In genomic region chr3:124730129-124730919, GRCh38 we compare ENCODE assay signal across 8 cellular contexts. TPM values are rescaled to one million over a fixed set of nuclear protein-coding genes. Genes with fewer than 3 reads are reported as not detected.
DNase-seq lines count a peak whose midpoint lies in the region; ATAC-seq and TF ChIP-seq lines count a peak whose summit lies in the region.

Gene UMPS, plus strand, starts transcription at chr3:124730452. Its CDS starts 20 bp downstream, at chr3:124730472.

- H3K4me1 Mint-ChIP-seq in activated T-cell treated with anti-CD3 and anti-CD28 coated beads, Interleukin-2, amount 50 U/mL, for 4 hours (ENCODE audit: low read depth), result peaks cover 30% of the 10 kb centered on the region

- no peaks in the 10 kb centered on the region for H3K9me2 ChIP-seq in PC-9 (ENCODE audit: insufficient read depth)

- H3K27ac ChIP-seq in PC-9 (peak within 1 kb of the TSS; percentile 26; the same call in 1 of the 2 replicates), esophagus squamous epithelium (peak within 1 kb of the TSS; percentile 82 to 85 (median 83))

- TF ChIP-seq CTCF in PC-9 (conservative IDR thresholded peaks at IDR 0.05) (no peak), esophagus squamous epithelium (IDR thresholded peaks at IDR 0.05) (peak in 1 of 6 experiments; percentile 21)

- H3K4me1 ChIP-seq in PC-9 (replicated peaks; ENCODE audit: insufficient read depth) (peaks cover 22% of the 10 kb centered on the region), esophagus squamous epithelium (peaks cover 10 to 37% (median 20%) of the 10 kb centered on the region in 3 donors)

- no peaks in the 10 kb centered on the region for H3K27me3 ChIP-seq in PC-9 (ENCODE audit: insufficient read depth, low read depth)
- H3K27me3 ChIP-seq in esophagus squamous epithelium, result peaks cover 0 to 38% (median 0%) of the 10 kb centered on the region in 4 donors

- ATAC-seq in GM21619 (IDR thresholded peaks at IDR 0.05; ENCODE audit: unreplicated experiment), result peak; percentile 97
- ATAC-seq in activated T-cell treated with anti-CD3 and anti-CD28 coated beads, Interleukin-2, amount 50 U/mL, for 4 hours, result peak; percentile 98

- H3K4me2 ChIP-seq in PC-9, result peak within 1 kb of the TSS; percentile 82

- DNase-seq in DMS153 treated with DMSO at 0.1 percent for 48 hours (lab: John Stamatoyannopoulos, UW; ENCODE audit: unreplicated experiment) (peak; percentile 63), KBM-7 (peak; percentile 89), PC-9 (peak; percentile 62 to 87), esophagus squamous epithelium (lab: John Stamatoyannopoulos, UW) (peak; percentile 19), myocyte (ENCODE audit: low read depth) (peak; percentile 89)
- DNase-seq in activated T-cell treated with anti-CD3 and anti-CD28 coated beads, Interleukin-2, amount 50 U/mL, for 4 hours, result peak; percentile 92
- peak; percentile 83 to 92 for DNase-seq in stimulated activated CD8-positive, alpha-beta memory T cell treated with anti-CD3 and anti-CD28 coated beads, Interleukin-7, amount 100 ng/mL, for 48 hours (ENCODE audit: extremely low read depth in 1 of 2, low read depth in 1 of 2)

- H2AFZ ChIP-seq in PC-9, result peak within 1 kb of the TSS; percentile 95

- H3K27me3 Mint-ChIP-seq in activated T-cell treated with anti-CD3 and anti-CD28 coated beads, Interleukin-2, amount 50 U/mL, for 4 hours (ENCODE audit: low read depth), result peaks cover 15% of the 10 kb centered on the region

- H3K9me3 Mint-ChIP-seq in activated T-cell treated with anti-CD3 and anti-CD28 coated beads, Interleukin-2, amount 50 U/mL, for 4 hours, result no peaks in the 10 kb centered on the region

- 0 out of 2 replicates have a peak, but pooled peaks cover 5% of the 10 kb centered on the region for H3K36me3 ChIP-seq in PC-9 (ENCODE audit: low read depth)
- H3K36me3 ChIP-seq in esophagus squamous epithelium, result peaks cover 0 to 8% (median 0%) of the 10 kb centered on the region in 3 donors

- H3K9me3 ChIP-seq in PC-9 (ENCODE audit: insufficient read depth, low read depth), result no peaks in the 10 kb centered on the region
- no peaks in the 10 kb centered on the region for H3K9me3 ChIP-seq in esophagus squamous epithelium

- peaks cover 35% of the 10 kb centered on the region for H3K79me2 ChIP-seq in PC-9 (ENCODE audit: low read depth)

- peak within 1 kb of the TSS; percentile 100 for H3K4me3 Mint-ChIP-seq in activated T-cell treated with anti-CD3 and anti-CD28 coated beads, Interleukin-2, amount 50 U/mL, for 4 hours

- peak in 3 of 4 donors; percentile 42 to 71 (median 46) for TF ChIP-seq POLR2A in esophagus squamous epithelium (IDR thresholded peaks at IDR 0.05)

- peaks cover 7% of the 10 kb centered on the region for H3K36me3 Mint-ChIP-seq in activated T-cell treated with anti-CD3 and anti-CD28 coated beads, Interleukin-2, amount 50 U/mL, for 4 hours (ENCODE audit: insufficient read depth)

- 1 to 2% methylated on average over 24 to 43 of the region's 44 CpGs for WGBS in esophagus squamous epithelium, 2 donors

- no TSS peak for BruUV-seq in PC-9 (replicated peaks; lab: Mats Ljungman, UMichigan)

- H4K20me1 ChIP-seq in PC-9 (ENCODE audit: insufficient read depth), result peaks cover 10% of the 10 kb centered on the region

- CTCF ChIA-PET in PC-9 (lab: Charles Lee), result no interaction called here

- in situ Hi-C loops in KBM-7 (cut with MboI; ENCODE audit: low pct_unique_long_range_greater_than_20kb, low sequenced_read_pairs), result no loop called here

- H3K4me3 ChIP-seq in PC-9, result peak within 1 kb of the TSS; percentile 70
- H3K4me3 ChIP-seq in esophagus squamous epithelium, result peak within 1 kb of the TSS; percentile 65 to 83 (median 76)

- intact Hi-C loops in PC-9 (cut with micrococcal nuclease; ENCODE audit: unreplicated experiment) (no loop called here), esophagus squamous epithelium (cut with DNase I) (no loop called here)

- H3F3A ChIP-seq in PC-9 (ENCODE audit: insufficient read depth, low read depth), result no peaks in the 10 kb centered on the region

- POLR2A ChIA-PET in PC-9 (lab: Charles Lee; ENCODE audit: unreplicated experiment), result interaction anchor here (0.6 kb wide), 1 partner anchor 44 kb away, joined by 13 read pairs; no protein-coding TSS in a partner anchor

RNA-seq across cellular contexts. Expression of gene UMPS, which starts in this region (rescaled TPM):
- total RNA-seq in PC-9 (2021) (35.6 and 61.8 TPM in 2 replicates), esophagus squamous epithelium (10 to 100 TPM; 11.6 to 33.5 (median 29.2) TPM), myocyte (11.6 and 18.7 TPM in 2 replicates)
- total RNA-seq in activated T-cell treated with anti-CD3 and anti-CD28 coated beads, Interleukin-2, amount 50 U/mL, for 4 hours, result 10 to 100 TPM; 72.7 to 83.9 (median 75.5) TPM
- 19.9 TPM for polyA plus RNA-seq in myocyte (2012)

Comparison
In these comparisons a context has a peak if more than half of its experiments do, and no peak if none do; other contexts are left out.
1. Peak in every context shown above with its lines: DNase-seq, ATAC-seq, H3K4me3 ChIP-seq and H3K27ac ChIP-seq.
2. DNase-seq: peak in every context shown above with its lines; median percentile 92 in activated T-cell treated with anti-CD3 and anti-CD28 coated beads, Interleukin-2, amount 50 U/mL, for 4 hours; 89 in KBM-7; 89 in myocyte; 88 in stimulated activated CD8-positive, alpha-beta memory T cell treated with anti-CD3 and anti-CD28 coated beads, Interleukin-7, amount 100 ng/mL, for 48 hours; 74 in PC-9; 63 in DMS153 treated with DMSO at 0.1 percent for 48 hours; 19 in esophagus squamous epithelium.